In genomic region chr6:102051001-102051400, GRCh38 we compare ENCODE assay signal across 9 cellular contexts.
"Had no signal": no experiment of that assay in that cellular context is flagged by ENCODE, and none has a peak within 500 bp of the region (broad histone marks: within the 10 kb centered on the region; RNA-seq: fewer than 3 reads in every experiment).

No MANE protein-coding gene starts in this region.

- H3K9me3 ChIP-seq: HAP-1 had no signal

- H3K4me1 ChIP-seq: HAP-1 had no signal

- H3K9ac ChIP-seq: GM23248 had no signal

- DNase-seq: GM23248, GOT3, H7, H9, HCEC 1CT, HFFc6 had no signal

- H3K4me3 ChIP-seq: GM23248, GM23338, HAP-1 had no signal

- H3K27ac Mint-ChIP-seq: GM23338, H9, HFFc6 had no signal

- H3K9me3 Mint-ChIP-seq: GM23338, H9, HFFc6 had no signal

- H3K4me3 Mint-ChIP-seq: GM23338, H9, HFFc6 had no signal

- H3K36me3 ChIP-seq: HAP-1 had no signal

- H3K27ac ChIP-seq: GM23248 had no signal

- ATAC-seq: GM23338, HCT116 had no signal
